Comparison of ENCODE assay signal across 20 cellular contexts in genomic region chr10:36803229-36803628, GRCh38.
"Had no signal": no experiment of that assay in that cellular context is flagged by ENCODE, and none has a peak within 500 bp of the region (broad histone marks: within the 10 kb centered on the region; RNA-seq: fewer than 3 reads in every experiment).

No MANE protein-coding gene starts in this region.

- H3K27me3 ChIP-seq: brain microvascular endothelial cell had no signal

- H3K4me1 Mint-ChIP-seq: activated T-helper 17 cell treated with anti-CD3 and anti-CD28 coated beads, Interleukin-2, amount 50 U/mL, for 72 hours; memory B cell; stimulated activated naive B cell treated with anti-CD40 and anti-IgM and Interleukin-4, amounts not matched to agents 10 μg/mL and 1 μg/mL and 100 μg/mL, for 72 hours; WTC11 had no signal

- H3K27me3 Mint-ChIP-seq: activated T-cell treated with anti-CD3 and anti-CD28 coated beads, Interleukin-2, amount 50 U/mL, for 24 hours; activated T-helper 17 cell treated with anti-CD3 and anti-CD28 coated beads, Interleukin-2, amount 50 U/mL, for 72 hours; dendritic cell treated with granulocyte-macrophage colony-stimulating factor and Interleukin-4, amounts not matched to agents 40 ng/mL and 50 ng/mL, for 4 days; memory B cell had no signal

- H3K9me3 Mint-ChIP-seq: dendritic cell treated with granulocyte-macrophage colony-stimulating factor and Interleukin-4, amounts not matched to agents 40 ng/mL and 50 ng/mL, for 4 days; memory B cell; neural crest cell; stimulated activated naive B cell treated with anti-CD40 and anti-IgM and Interleukin-4, amounts not matched to agents 10 μg/mL and 1 μg/mL and 100 μg/mL, for 72 hours; WTC11 had no signal

- H3K36me3 ChIP-seq: brain microvascular endothelial cell, thoracic aorta had no signal

- H3K36me3 Mint-ChIP-seq: activated naive CD4-positive, alpha-beta T cell treated with anti-CD3 and anti-CD28 coated beads, Interleukin-2, amount 50 U/mL, for 72 hours; memory B cell; stimulated activated naive B cell treated with anti-CD40 and anti-IgM and Interleukin-4, amounts not matched to agents 10 μg/mL and 1 μg/mL and 100 μg/mL, for 72 hours; WTC11 had no signal

- DNase-seq: activated T-cell treated with anti-CD3 and anti-CD28 coated beads, Interleukin-2, amount 50 U/mL, for 24 hours; aorta; brain microvascular endothelial cell; effector CD4-positive, alpha-beta T cell; erythroblast; foreskin melanocyte; glutamatergic neuron; occipital lobe; posterior cingulate gyrus; stimulated activated CD4-positive, alpha-beta T cell treated with anti-CD3 and anti-CD28 coated beads, Interleukin-2, amount 100 ng/mL, for 48 hours; stimulated activated CD8-positive, alpha-beta memory T cell treated with anti-CD3 and anti-CD28 coated beads, Interleukin-4, amount 100 ng/mL, for 48 hours; stimulated activated naive B cell treated with anti-CD40 and anti-IgM and Interleukin-4, amounts not matched to agents 10 μg/mL and 1 μg/mL and 100 μg/mL, for 72 hours had no signal

- H3K4me3 Mint-ChIP-seq: activated T-cell treated with anti-CD3 and anti-CD28 coated beads, Interleukin-2, amount 50 U/mL, for 24 hours; activated T-helper 17 cell treated with anti-CD3 and anti-CD28 coated beads, Interleukin-2, amount 50 U/mL, for 72 hours; dendritic cell treated with granulocyte-macrophage colony-stimulating factor and Interleukin-4, amounts not matched to agents 40 ng/mL and 50 ng/mL, for 4 days; memory B cell; neural crest cell; stimulated activated naive B cell treated with anti-CD40 and anti-IgM and Interleukin-4, amounts not matched to agents 10 μg/mL and 1 μg/mL and 100 μg/mL, for 72 hours; T-helper 2 cell treated with Interferon-gamma antibody and Interleukin-4, amounts not matched to agents 5 μg/mL and 100 μg/mL, for 36 hours; WTC11 had no signal

- ATAC-seq: activated naive CD4-positive, alpha-beta T cell treated with anti-CD3 and anti-CD28 coated beads, Interleukin-2, amount 50 U/mL, for 72 hours; activated T-helper 17 cell treated with anti-CD3 and anti-CD28 coated beads, Interleukin-2, amount 50 U/mL, for 72 hours; stimulated activated naive B cell treated with anti-CD40 and anti-IgM and Interleukin-4, amounts not matched to agents 10 μg/mL and 1 μg/mL and 100 μg/mL, for 72 hours; WTC11 had no signal

- H3K27ac ChIP-seq: brain microvascular endothelial cell, thoracic aorta had no signal

- H3K4me3 ChIP-seq: thoracic aorta had no signal

- H3K9me3 ChIP-seq: thoracic aorta had no signal

- H3K27ac Mint-ChIP-seq: activated naive CD4-positive, alpha-beta T cell treated with anti-CD3 and anti-CD28 coated beads, Interleukin-2, amount 50 U/mL, for 72 hours; activated T-cell treated with anti-CD3 and anti-CD28 coated beads, Interleukin-2, amount 50 U/mL, for 24 hours; activated T-helper 17 cell treated with anti-CD3 and anti-CD28 coated beads, Interleukin-2, amount 50 U/mL, for 72 hours; dendritic cell treated with granulocyte-macrophage colony-stimulating factor and Interleukin-4, amounts not matched to agents 40 ng/mL and 50 ng/mL, for 4 days; memory B cell; stimulated activated naive B cell treated with anti-CD40 and anti-IgM and Interleukin-4, amounts not matched to agents 10 μg/mL and 1 μg/mL and 100 μg/mL, for 72 hours; T-helper 2 cell treated with Interferon-gamma antibody and Interleukin-4, amounts not matched to agents 5 μg/mL and 100 μg/mL, for 36 hours; WTC11 had no signal
